ENCODE assay signal across 8 cellular contexts in genomic region chr3:198071602-198072285, GRCh38.
DNase-seq lines count a peak whose midpoint lies in the region; ATAC-seq, FAIRE-seq and TF ChIP-seq lines count a peak whose summit lies in the region.

No MANE protein-coding gene starts in this region.

- peak overlapping the region; percentile 7 for H3K9ac ChIP-seq in astrocyte (ENCODE audit: low read length)

- H3K4me1 Mint-ChIP-seq in astrocyte (ENCODE audit: low read depth, unreplicated experiment) (peaks cover 17% of the 10 kb centered on the region), neural crest cell (peaks cover 22% of the 10 kb centered on the region)

- H3K4me3 ChIP-seq in Panc1 (ENCODE audit: low read depth in 2 of 2, low read length in 2 of 2) (no peak overlapping the region), astrocyte (ENCODE audit: insufficient read depth, low read depth, low read length) (no peak overlapping the region), prostate gland (no peak overlapping the region), right atrium auricular region (no peak overlapping the region)

- in situ Hi-C loops in Panc1 (cut with HindIII; ENCODE audit: low pct_unique_long_range_greater_than_20kb, low sequenced_read_pairs) = no loop called here

- no peak overlapping the region for H3K4me3 Mint-ChIP-seq in astrocyte (ENCODE audit: unreplicated experiment)
- peak overlapping the region; percentile 2 for H3K4me3 Mint-ChIP-seq in neural crest cell

- H3K4me2 ChIP-seq in astrocyte (ENCODE audit: low read length) = peak overlapping the region; percentile 30

- DNase-seq in EH (ENCODE audit: low read depth) (peak; percentile 81), Panc1 (ENCODE audit: low read depth, low spot score) (peak; percentile 93), astrocyte (ENCODE audit: low read depth) (peak; percentile 99), neural crest cell (ENCODE audit: low read depth, low spot score) (peak; percentile 10), prostate gland (ENCODE audit: low spot score) (no peak), right atrium auricular region (ENCODE audit: low spot score) (no peak)

- H3K9me3 ChIP-seq in Panc1 (ENCODE audit: control insufficient read depth, insufficient read depth, low read depth, low read length) (no peaks in the 10 kb centered on the region), astrocyte (ENCODE audit: insufficient read depth, low read depth, low read length) (no peaks in the 10 kb centered on the region), prostate gland (no peaks in the 10 kb centered on the region), right atrium auricular region (no peaks in the 10 kb centered on the region)

- H2AFZ ChIP-seq in astrocyte (ENCODE audit: low read depth, low read length) = peak overlapping the region; percentile 54

- peaks cover 8% of the 10 kb centered on the region for H3K27me3 Mint-ChIP-seq in astrocyte (ENCODE audit: low read depth, unreplicated experiment)
- H3K27me3 Mint-ChIP-seq in neural crest cell (ENCODE audit: low read depth) = peaks cover 38% of the 10 kb centered on the region

- no peak overlapping the region for H3K27ac ChIP-seq in Panc1 (ENCODE audit: low read length)
- no peak overlapping the region for H3K27ac ChIP-seq in astrocyte (ENCODE audit: low read depth, low read length)
- no peak overlapping the region for H3K27ac ChIP-seq in prostate gland
- no peak overlapping the region for H3K27ac ChIP-seq in right atrium auricular region

- no peaks in the 10 kb centered on the region for H3K27me3 ChIP-seq in Panc1 (ENCODE audit: control insufficient read depth, insufficient read depth, low read length)
- peaks cover 37% of the 10 kb centered on the region for H3K27me3 ChIP-seq in astrocyte (ENCODE audit: insufficient read depth, low read length)
- H3K27me3 ChIP-seq in prostate gland (replicated peaks; ENCODE audit: insufficient read depth) = no peaks in the 10 kb centered on the region
- peaks cover 0 to 5% of the 10 kb centered on the region in 2 donors for H3K27me3 ChIP-seq in right atrium auricular region

- FAIRE-seq in astrocyte (lab: Jason Lieb, UNC) = peak; percentile 78

- TF ChIP-seq CTCF in Panc1 (IDR thresholded peaks at IDR 0.05) = peak; percentile 21; the same call in 1 of the 2 replicates
- peak; percentile 39 for TF ChIP-seq CTCF in astrocyte (IDR thresholded peaks at IDR 0.05; ENCODE audit: insufficient read depth, low read depth, low read length)
- TF ChIP-seq CTCF in neural crest cell (conservative IDR thresholded peaks at IDR 0.05) = no peak
- no peak for TF ChIP-seq CTCF in prostate gland (IDR thresholded peaks at IDR 0.05)
- no peak for TF ChIP-seq CTCF in right atrium auricular region (IDR thresholded peaks at IDR 0.05)

- H3K4me1 ChIP-seq in Panc1 (ENCODE audit: control insufficient read depth, insufficient read depth, low read length) (peaks cover 9% of the 10 kb centered on the region), astrocyte (ENCODE audit: insufficient read depth, low read length) (peaks cover 5% of the 10 kb centered on the region), prostate gland (replicated peaks) (no peaks in the 10 kb centered on the region), right atrium auricular region (no peaks in the 10 kb centered on the region)

- H3K36me3 Mint-ChIP-seq in astrocyte (ENCODE audit: low read depth, unreplicated experiment) = no peaks in the 10 kb centered on the region
- no peaks in the 10 kb centered on the region for H3K36me3 Mint-ChIP-seq in neural crest cell (ENCODE audit: low read depth)

- intact Hi-C loops in Panc1 (cut with micrococcal nuclease; ENCODE audit: unreplicated experiment) = no loop called here
- intact Hi-C loops in prostate gland (cut with DNase I) = no loop called here

- ATAC-seq in HG02642 (IDR thresholded peaks at IDR 0.05; ENCODE audit: poor library complexity, unreplicated experiment) = peak; percentile 96
- ATAC-seq in Panc1 = peak; percentile 99
- ATAC-seq in HG03025 (IDR thresholded peaks at IDR 0.05; ENCODE audit: low FRiP score, unreplicated experiment) = no peak

- H3K9me3 Mint-ChIP-seq in astrocyte (ENCODE audit: unreplicated experiment) = no peaks in the 10 kb centered on the region
- no peaks in the 10 kb centered on the region for H3K9me3 Mint-ChIP-seq in neural crest cell

- POLR2A ChIA-PET in Panc1 (lab: Charles Lee) = no interaction called here

- WGBS in prostate gland = 60% methylated on average over 4 of the region's 4 CpGs

- no TSS peak for BruUV-seq in Panc1 (replicated peaks; lab: Mats Ljungman, UMichigan)

- no peaks in the 10 kb centered on the region for H4K20me1 ChIP-seq in astrocyte (ENCODE audit: insufficient read depth, low read length)

- TF ChIP-seq POLR2A in prostate gland (IDR thresholded peaks at IDR 0.05) = no peak

- no peaks in the 10 kb centered on the region for H3K79me2 ChIP-seq in astrocyte (ENCODE audit: insufficient read depth, low read length)

- H3K36me3 ChIP-seq in Panc1 (ENCODE audit: control insufficient read depth, insufficient read depth, low read length) = no peaks in the 10 kb centered on the region
- H3K36me3 ChIP-seq in astrocyte (ENCODE audit: insufficient read depth, low read length) = no peaks in the 10 kb centered on the region
- H3K36me3 ChIP-seq in prostate gland = no peaks in the 10 kb centered on the region
- H3K36me3 ChIP-seq in right atrium auricular region = no peaks in the 10 kb centered on the region

- CTCF ChIA-PET in Panc1 (lab: Charles Lee) = interaction anchor here (0.6 to 1.6 kb wide), 2 partner anchors 9 to 21 kb away, joined by 3 to 4 read pairs; no protein-coding TSS in a partner anchor

- H3K27ac Mint-ChIP-seq in astrocyte (ENCODE audit: unreplicated experiment) (peak overlapping the region; percentile 96), neural crest cell (ENCODE audit: unreplicated experiment) (peak overlapping the region; percentile 93)

Comparison
In these comparisons a context has a peak if more than half of its experiments do, and no peak if none do; other contexts are left out.
1. DNase-seq: peak in EH (single experiment), Panc1 (single experiment), astrocyte (single experiment) and neural crest cell (single experiment); none in prostate gland (single experiment) and right atrium auricular region (single experiment).
2. CTCF ChIP-seq: peak in Panc1 (single experiment) and astrocyte (single experiment); none in neural crest cell (single experiment), prostate gland (0 of 4) and right atrium auricular region (0 of 2).